In the genomic region with DNA sequence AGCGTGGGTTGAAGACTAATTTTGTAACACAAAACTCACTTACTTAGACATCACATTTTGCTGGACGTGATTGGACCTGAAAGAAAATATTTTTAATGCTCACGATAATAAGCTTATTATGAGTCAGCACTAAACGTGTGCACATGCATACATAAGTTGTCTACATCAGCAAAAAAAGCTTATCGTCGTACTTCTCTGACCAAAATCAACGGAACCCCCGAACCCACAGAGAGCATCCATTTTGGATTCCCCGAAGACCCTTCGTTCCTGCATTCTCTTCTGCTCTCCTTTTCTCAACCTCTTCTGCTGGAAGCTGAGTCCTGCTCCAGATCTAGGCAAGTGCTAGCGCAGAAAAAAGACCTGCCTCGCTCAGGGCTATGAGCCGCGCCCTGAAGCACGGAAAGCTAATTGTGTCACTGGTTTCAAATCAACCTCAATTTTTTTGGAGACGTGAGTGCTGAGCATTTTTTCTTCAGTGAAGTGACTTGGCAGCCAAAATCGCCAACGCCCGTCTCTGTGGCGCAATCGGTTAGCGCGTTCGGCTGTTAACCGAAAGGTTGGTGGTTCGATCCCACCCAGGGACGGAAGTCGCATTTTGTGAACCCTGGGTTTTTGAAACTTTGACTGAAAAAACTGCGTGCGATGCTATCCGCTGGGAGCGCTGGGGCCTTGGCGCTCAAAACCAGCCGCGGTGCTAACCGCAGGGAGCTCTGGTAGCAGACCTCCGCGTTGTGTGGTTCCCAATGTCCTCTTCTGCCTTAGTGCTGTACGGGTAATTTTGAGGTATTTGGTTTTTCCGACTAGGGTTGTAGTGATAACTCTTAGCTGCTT, we compare ENCODE assay signal across 1 cellular context.
TF ChIP-seq lines count a peak whose summit lies in the region.

No MANE protein-coding gene starts in this region.

TF ChIP-seq in IMR-90, 13 proteins besides CTCF, POLR2A, EP300 and RAD21:
- peak; percentile 93 for TF ChIP-seq CEBPB (IDR thresholded peaks at IDR 0.05; ENCODE audit: low read depth, low read length)
- peak; percentile 34; the same call in 1 of the 2 replicates for TF ChIP-seq BHLHE40 (IDR thresholded peaks at IDR 0.05; ENCODE audit: low read depth, low read length)
- TF ChIP-seq MXI1 (IDR thresholded peaks at IDR 0.05; ENCODE audit: borderline replicate concordance, low read depth, low read length), result 0 out of 2 replicates have a peak, but pooled peaks have one; percentile 26
- peak; percentile 78 for TF ChIP-seq FOS (IDR thresholded peaks at IDR 0.05; ENCODE audit: low read depth, low read length)
- TF ChIP-seq MAFK (IDR thresholded peaks at IDR 0.05; ENCODE audit: low read depth, low read length), result peak; percentile 96
- TF ChIP-seq NFE2L2 (IDR thresholded peaks at IDR 0.05; ENCODE audit: low read depth, low read length), result peak; percentile 37; the same call in 1 of the 2 replicates
